In the genomic region with DNA sequence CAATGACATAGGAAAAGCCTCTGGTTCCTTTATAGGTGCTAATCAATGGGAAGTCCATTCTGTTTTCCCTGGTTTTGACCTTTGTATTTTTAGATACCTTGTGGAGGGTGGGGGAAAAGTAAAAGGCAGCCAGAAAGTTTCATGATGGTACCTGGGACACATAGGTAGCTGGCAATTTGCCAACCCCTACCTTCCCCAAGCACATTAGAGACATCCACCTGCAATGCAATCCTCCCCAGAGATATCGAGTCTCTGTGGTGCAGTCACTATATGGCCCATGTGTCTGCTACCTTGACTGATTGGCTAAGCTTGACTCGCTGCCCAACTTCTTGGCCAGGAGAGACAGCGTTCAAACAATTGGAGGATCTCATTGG, we compare ENCODE assay signal across 8 cellular contexts.
"Had no signal": no experiment of that assay in that cellular context is flagged by ENCODE, and none has a peak within 500 bp of the region (broad histone marks: within the 10 kb centered on the region; RNA-seq: fewer than 3 reads in every experiment).

No MANE protein-coding gene starts in this region.

- ATAC-seq: GM12878 had no signal

- FAIRE-seq: G401.6, GM12878, GM12891, GM12892, GM18507, GM19239 had no signal

- H3K4me3 ChIP-seq: GM12878 had no signal

- DNase-seq: GDM1, GF-D8 had no signal
